ENCODE assay signal across 1 cellular context in genomic region chr20:36183155-36183944, GRCh38.
TF ChIP-seq lines count a peak whose summit lies in the region.

No MANE protein-coding gene starts in this region.

TF ChIP-seq in HepG2, 621 proteins besides CTCF, POLR2A, EP300 and RAD21 (continued from another document and continues in another):
- TF ChIP-seq ZNF597 (CRISPR knock-in tag; IDR thresholded peaks at IDR 0.05) = no peak
- peak; percentile 11 for TF ChIP-seq ZFP90 (CRISPR knock-in tag; IDR thresholded peaks at IDR 0.05; ENCODE audit: borderline replicate concordance)
- TF ChIP-seq SNAI1 (CRISPR knock-in tag; IDR thresholded peaks at IDR 0.05; ENCODE audit: borderline replicate concordance) = no peak
- TF ChIP-seq MZF1 (CRISPR knock-in tag; IDR thresholded peaks at IDR 0.05; ENCODE audit: borderline replicate concordance) = no peak; the same call in 1 of the 2 replicates
- 0 out of 2 replicates have a peak, but pooled peaks have one; percentile 24 for TF ChIP-seq ZNF652 (CRISPR knock-in tag; IDR thresholded peaks at IDR 0.05; ENCODE audit: borderline replicate concordance, low read depth)
- no peak for TF ChIP-seq ZNF160 (CRISPR knock-in tag; IDR thresholded peaks at IDR 0.05)
- no peak for TF ChIP-seq ZNF432 (CRISPR knock-in tag; IDR thresholded peaks at IDR 0.05; ENCODE audit: borderline replicate concordance)
- peak; percentile 91; the same call in 1 of the 2 replicates for TF ChIP-seq ZNF567 (CRISPR knock-in tag; IDR thresholded peaks at IDR 0.05; ENCODE audit: borderline replicate concordance)
- TF ChIP-seq EZH2 (conservative IDR thresholded peaks at IDR 0.05; ENCODE audit: low read depth, low read length) = no peak
- TF ChIP-seq HBP1 (CRISPR knock-in tag; IDR thresholded peaks at IDR 0.05; ENCODE audit: low read depth) = peak; percentile 91; the same call in 1 of the 2 replicates
- peak; percentile 77 for TF ChIP-seq ZSCAN25 (CRISPR knock-in tag; IDR thresholded peaks at IDR 0.05)
- no peak for TF ChIP-seq TEAD2 (CRISPR knock-in tag; IDR thresholded peaks at IDR 0.05)
- no peak for TF ChIP-seq SRSF9 (IDR thresholded peaks at IDR 0.05; ENCODE audit: borderline replicate concordance, insufficient read depth, low read depth, low read length, poor library complexity, severe bottlenecking)
- TF ChIP-seq PAWR (CRISPR knock-in tag; IDR thresholded peaks at IDR 0.05; ENCODE audit: borderline replicate concordance) = no peak
- peak; percentile 94 for TF ChIP-seq MED1 (CRISPR knock-in tag; IDR thresholded peaks at IDR 0.05)
- peak; percentile 31; the same call in 1 of the 2 replicates for TF ChIP-seq SP2 (CRISPR knock-in tag; IDR thresholded peaks at IDR 0.05)
- TF ChIP-seq SOX13 (IDR thresholded peaks at IDR 0.05) = 0 out of 2 replicates have a peak, but pooled peaks have one; percentile 42
- peak in 1 of 2 experiments; percentile 88; a peak in 2 of 4 replicates for TF ChIP-seq SOX13 (CRISPR knock-in tag; conservative IDR thresholded peaks at IDR 0.05 in 1 of 2, IDR thresholded peaks at IDR 0.05 in 1 of 2)
- no peak for TF ChIP-seq RFXANK (CRISPR knock-in tag; IDR thresholded peaks at IDR 0.05)
- no peak for TF ChIP-seq ZNF282 (IDR thresholded peaks at IDR 0.05; ENCODE audit: partially characterized antibody)
- no peak for TF ChIP-seq XBP1 (CRISPR knock-in tag; IDR thresholded peaks at IDR 0.05)
- TF ChIP-seq GATA4 (IDR thresholded peaks at IDR 0.05; ENCODE audit: borderline replicate concordance, low read depth) = peak; percentile 96
- TF ChIP-seq RARA (CRISPR knock-in tag; IDR thresholded peaks at IDR 0.05) = peak; percentile 98
- no peak for TF ChIP-seq CCAR2 (optimal IDR thresholded peaks at IDR 0.05; ENCODE audit: low read depth, low read length)
- peak; percentile 70 for TF ChIP-seq DMAP1 (CRISPR knock-in tag; IDR thresholded peaks at IDR 0.05)
- TF ChIP-seq ZNF83 (CRISPR knock-in tag; IDR thresholded peaks at IDR 0.05; ENCODE audit: borderline replicate concordance) = no peak
- TF ChIP-seq ZNF512 (CRISPR knock-in tag; IDR thresholded peaks at IDR 0.05) = peak; percentile 14; the same call in 1 of the 2 replicates
- TF ChIP-seq ZMAT5 (CRISPR knock-in tag; IDR thresholded peaks at IDR 0.05; ENCODE audit: borderline replicate concordance, low read depth) = no peak
- TF ChIP-seq ZFP36 (IDR thresholded peaks at IDR 0.05; ENCODE audit: borderline replicate concordance, low read depth, low read length, partially characterized antibody) = no peak
- no peak for TF ChIP-seq LCORL (IDR thresholded peaks at IDR 0.05)
- TF ChIP-seq LCORL (CRISPR knock-in tag; IDR thresholded peaks at IDR 0.05) = peak; percentile 94; the same call in 1 of the 2 replicates
- peak; percentile 82; the same call in 1 of the 2 replicates for TF ChIP-seq GZF1 (CRISPR knock-in tag; IDR thresholded peaks at IDR 0.05)
- TF ChIP-seq HNRNPL (IDR thresholded peaks at IDR 0.05; ENCODE audit: low read depth, low read length) = no peak
- TF ChIP-seq ZKSCAN5 (CRISPR knock-in tag; IDR thresholded peaks at IDR 0.05) = no peak
- TF ChIP-seq ZNF256 (CRISPR knock-in tag; conservative IDR thresholded peaks at IDR 0.05) = no peak
- TF ChIP-seq TFDP2 (CRISPR knock-in tag; IDR thresholded peaks at IDR 0.05) = no peak
- TF ChIP-seq MAZ (IDR thresholded peaks at IDR 0.05; ENCODE audit: borderline replicate concordance, low read depth, low read length) = 0 out of 2 replicates have a peak, but pooled peaks have one; percentile 28
- peak; percentile 62; the same call in 1 of the 2 replicates for TF ChIP-seq MAZ (CRISPR knock-in tag; IDR thresholded peaks at IDR 0.05; ENCODE audit: low read depth)
- peak; percentile 91; the same call in 1 of the 2 replicates for TF ChIP-seq KDM4B (CRISPR knock-in tag; IDR thresholded peaks at IDR 0.05)
- TF ChIP-seq BRF2 (CRISPR knock-in tag; IDR thresholded peaks at IDR 0.05) = no peak
- no peak for TF ChIP-seq PAX8 (CRISPR knock-in tag; IDR thresholded peaks at IDR 0.05; ENCODE audit: borderline replicate concordance)
- TF ChIP-seq ZMAT3 (CRISPR knock-in tag; conservative IDR thresholded peaks at IDR 0.05) = peak; percentile 98
- TF ChIP-seq GMEB1 (CRISPR knock-in tag; IDR thresholded peaks at IDR 0.05; ENCODE audit: borderline replicate concordance) = peak; percentile 66; the same call in 1 of the 2 replicates
- TF ChIP-seq ZNF891 (CRISPR knock-in tag; IDR thresholded peaks at IDR 0.05) = peak; percentile 95
- TF ChIP-seq ZXDC (CRISPR knock-in tag; IDR thresholded peaks at IDR 0.05) = no peak
- TF ChIP-seq STAG1 (CRISPR knock-in tag; IDR thresholded peaks at IDR 0.05) = no peak
- TF ChIP-seq LRRFIP1 (CRISPR knock-in tag; conservative IDR thresholded peaks at IDR 0.05) = no peak
- TF ChIP-seq HIVEP1 (CRISPR knock-in tag; IDR thresholded peaks at IDR 0.05) = peak; percentile 60; the same call in 1 of the 2 replicates
- TF ChIP-seq HMG20B (CRISPR knock-in tag; conservative IDR thresholded peaks at IDR 0.05) = peak; percentile 77; the same call in 1 of the 2 replicates
- no peak for TF ChIP-seq RBM22 (optimal IDR thresholded peaks at IDR 0.05; ENCODE audit: low read length)
- TF ChIP-seq ESRRA (CRISPR knock-in tag; IDR thresholded peaks at IDR 0.05; ENCODE audit: low read depth) = peak; percentile 99
- TF ChIP-seq ZNF746 (CRISPR knock-in tag; IDR thresholded peaks at IDR 0.05) = peak; percentile 93; the same call in 1 of the 2 replicates
- no peak for TF ChIP-seq FOXO4 (CRISPR knock-in tag; conservative IDR thresholded peaks at IDR 0.05)
- no peak for TF ChIP-seq NFE2L1 (CRISPR knock-in tag; IDR thresholded peaks at IDR 0.05; ENCODE audit: borderline replicate concordance)
- 0 out of 2 replicates have a peak, but pooled peaks have one; percentile 73 for TF ChIP-seq ZNF33A (CRISPR knock-in tag; IDR thresholded peaks at IDR 0.05; ENCODE audit: borderline replicate concordance)
- TF ChIP-seq GABPA (IDR thresholded peaks at IDR 0.05; ENCODE audit: low read depth, low read length) = no peak
- peak; percentile 42; the same call in 1 of the 2 replicates for TF ChIP-seq GABPA (CRISPR knock-in tag; IDR thresholded peaks at IDR 0.05; ENCODE audit: low read depth)
